Comparison of ENCODE assay signal across 1 cellular context in genomic region chr17:37708616-37709212, GRCh38.
TF ChIP-seq lines count a peak whose summit lies in the region.

No MANE protein-coding gene starts in this region.

TF ChIP-seq in HCT116, 20 proteins besides CTCF, POLR2A, EP300 and RAD21 (continued from another document):
- TF ChIP-seq ATF3 (IDR thresholded peaks at IDR 0.05) (no peak), EGR1 (IDR thresholded peaks at IDR 0.05; ENCODE audit: low read depth) (no peak), EZH2 (IDR thresholded peaks at IDR 0.05) (no peak), ELF1 (IDR thresholded peaks at IDR 0.05; ENCODE audit: borderline replicate concordance, low read depth) (no peak), REST (IDR thresholded peaks at IDR 0.05; ENCODE audit: low read depth) (no peak), ZNF274 (IDR thresholded peaks at IDR 0.05; ENCODE audit: low read depth, low read length) (no peak)
